In the genomic region with DNA sequence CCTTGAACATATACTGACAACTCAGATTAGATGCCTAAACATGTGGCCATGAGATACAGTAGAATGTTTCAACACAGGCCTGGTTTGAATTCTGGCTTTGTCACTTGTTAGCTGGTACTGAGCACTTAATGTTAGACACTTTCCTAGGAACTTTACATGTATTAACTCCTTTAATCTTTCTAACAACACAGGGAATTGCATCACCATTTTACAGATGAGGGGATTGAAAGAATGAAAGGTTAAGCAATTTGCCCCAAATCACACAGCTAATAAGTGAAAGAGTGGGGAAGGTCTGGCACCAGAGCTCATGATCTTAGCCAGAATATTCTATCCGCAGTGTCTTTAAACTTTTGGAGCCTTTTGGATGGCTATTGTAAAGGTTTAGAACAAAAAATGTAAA, we compare ENCODE assay signal across 31 cellular contexts.
"Had no signal": no experiment of that assay in that cellular context is flagged by ENCODE, and none has a peak within 500 bp of the region (broad histone marks: within the 10 kb centered on the region; RNA-seq: fewer than 3 reads in every experiment).

No MANE protein-coding gene starts in this region.

- ATAC-seq: left colon; left lung; lower lobe of right lung; mucosa of descending colon; naive thymus-derived CD4-positive, alpha-beta T cell; natural killer cell treated with Interleukin-12 subunit alpha and Interleukin-12 subunit beta and Interleukin-15 and Interleukin-18, amount 100 ng/mL, for 72 hours; psoas muscle; sciatic nerve; stimulated activated naive B cell treated with anti-CD40 and anti-IgM and Interleukin-4, amounts not matched to agents 10 μg/mL and 1 μg/mL and 100 μg/mL, for 72 hours; stimulated activated naive CD8-positive, alpha-beta T cell treated with anti-CD3 and anti-CD28 coated beads, Interleukin-15, Interleukin-2, amounts not matched to agents 100 U/mL and 50 U/mL, for 24 hours had no signal

- H3K4me1 ChIP-seq: left lung, lower lobe of right lung, psoas muscle, right atrium auricular region, stomach, testis, thyroid gland, transverse colon, upper lobe of left lung, vagina had no signal

- DNase-seq: hippocampal formation; kidney; left colon; left lung; lower lobe of right lung; mammary epithelial cell; mesendoderm; midbrain; mucosa of descending colon; naive thymus-derived CD4-positive, alpha-beta T cell; nucleus accumbens; psoas muscle; stimulated activated CD4-positive, alpha-beta T cell treated with anti-CD3 and anti-CD28 coated beads, Interleukin-12 subunit alpha, Interleukin-12 subunit beta, amount 100 ng/mL, for 4 hours; stimulated activated CD4-positive, alpha-beta T cell treated with anti-CD3 and anti-CD28 coated beads, Interleukin-15, amount 100 ng/mL, for 24 hours; stimulated activated CD4-positive, alpha-beta T cell treated with anti-CD3 and anti-CD28 coated beads, Interleukin-2, amount 100 ng/mL, for 24 hours; stimulated activated CD4-positive, alpha-beta T cell treated with anti-CD3 and anti-CD28 coated beads, Interleukin-4, amount 100 ng/mL, for 1 hour; stimulated activated naive B cell treated with anti-CD40 and anti-IgM and Interleukin-4, amounts not matched to agents 10 μg/mL and 1 μg/mL and 100 μg/mL, for 72 hours; stimulated activated naive CD8-positive, alpha-beta T cell treated with anti-CD3 and anti-CD28 coated beads, Interleukin-15, Interleukin-2, amounts not matched to agents 100 U/mL and 50 U/mL, for 24 hours; stomach; testis; thyroid gland; transverse colon; upper lobe of left lung had no signal

- H3K4me1 Mint-ChIP-seq: neural crest cell; stimulated activated naive B cell treated with anti-CD40 and anti-IgM and Interleukin-4, amounts not matched to agents 10 μg/mL and 1 μg/mL and 100 μg/mL, for 72 hours had no signal

- H3K4me3 Mint-ChIP-seq: naive thymus-derived CD4-positive, alpha-beta T cell; natural killer cell treated with Interleukin-12 subunit alpha and Interleukin-12 subunit beta and Interleukin-15 and Interleukin-18, amount 100 ng/mL, for 72 hours; neural crest cell; stimulated activated naive B cell treated with anti-CD40 and anti-IgM and Interleukin-4, amounts not matched to agents 10 μg/mL and 1 μg/mL and 100 μg/mL, for 72 hours had no signal

- H3K36me3 ChIP-seq: left lung, lower lobe of right lung, right atrium auricular region, stomach, thyroid gland, transverse colon, vagina had no signal

- H3K36me3 Mint-ChIP-seq: natural killer cell treated with Interleukin-12 subunit alpha and Interleukin-12 subunit beta and Interleukin-15 and Interleukin-18, amount 100 ng/mL, for 72 hours had no signal

- FAIRE-seq: islet of Langerhans, kidney had no signal

- H3K27me3 ChIP-seq: left lung, right atrium auricular region, stomach, testis, thyroid gland, transverse colon, upper lobe of left lung, vagina had no signal

- H3K27ac ChIP-seq: left lung, lower lobe of right lung, parathyroid adenoma, psoas muscle, right atrium auricular region, skin epidermis, stomach, testis, thyroid gland, transverse colon, upper lobe of left lung, vagina had no signal

- H3K4me3 ChIP-seq: left lung, lower lobe of right lung, mucosa of descending colon, psoas muscle, right atrium auricular region, skin epidermis, stomach, testis, thyroid gland, transverse colon, upper lobe of left lung, vagina had no signal

- H3K27me3 Mint-ChIP-seq: naive thymus-derived CD4-positive, alpha-beta T cell; stimulated activated naive B cell treated with anti-CD40 and anti-IgM and Interleukin-4, amounts not matched to agents 10 μg/mL and 1 μg/mL and 100 μg/mL, for 72 hours had no signal

- H2AFZ ChIP-seq: parathyroid adenoma had no signal

- H3K9ac ChIP-seq: parathyroid adenoma had no signal

- H3K27ac Mint-ChIP-seq: naive thymus-derived CD4-positive, alpha-beta T cell; natural killer cell treated with Interleukin-12 subunit alpha and Interleukin-12 subunit beta and Interleukin-15 and Interleukin-18, amount 100 ng/mL, for 72 hours; stimulated activated naive B cell treated with anti-CD40 and anti-IgM and Interleukin-4, amounts not matched to agents 10 μg/mL and 1 μg/mL and 100 μg/mL, for 72 hours had no signal

- H3K79me2 ChIP-seq: parathyroid adenoma had no signal

- H3K9me3 ChIP-seq: left lung, lower lobe of right lung, mucosa of descending colon, psoas muscle, stomach, testis, thyroid gland, transverse colon, upper lobe of left lung, vagina had no signal

- H3K9me3 Mint-ChIP-seq: naive thymus-derived CD4-positive, alpha-beta T cell; natural killer cell treated with Interleukin-12 subunit alpha and Interleukin-12 subunit beta and Interleukin-15 and Interleukin-18, amount 100 ng/mL, for 72 hours; stimulated activated naive B cell treated with anti-CD40 and anti-IgM and Interleukin-4, amounts not matched to agents 10 μg/mL and 1 μg/mL and 100 μg/mL, for 72 hours had no signal
